ENCODE assay signal across 8 cellular contexts in the genomic region with DNA sequence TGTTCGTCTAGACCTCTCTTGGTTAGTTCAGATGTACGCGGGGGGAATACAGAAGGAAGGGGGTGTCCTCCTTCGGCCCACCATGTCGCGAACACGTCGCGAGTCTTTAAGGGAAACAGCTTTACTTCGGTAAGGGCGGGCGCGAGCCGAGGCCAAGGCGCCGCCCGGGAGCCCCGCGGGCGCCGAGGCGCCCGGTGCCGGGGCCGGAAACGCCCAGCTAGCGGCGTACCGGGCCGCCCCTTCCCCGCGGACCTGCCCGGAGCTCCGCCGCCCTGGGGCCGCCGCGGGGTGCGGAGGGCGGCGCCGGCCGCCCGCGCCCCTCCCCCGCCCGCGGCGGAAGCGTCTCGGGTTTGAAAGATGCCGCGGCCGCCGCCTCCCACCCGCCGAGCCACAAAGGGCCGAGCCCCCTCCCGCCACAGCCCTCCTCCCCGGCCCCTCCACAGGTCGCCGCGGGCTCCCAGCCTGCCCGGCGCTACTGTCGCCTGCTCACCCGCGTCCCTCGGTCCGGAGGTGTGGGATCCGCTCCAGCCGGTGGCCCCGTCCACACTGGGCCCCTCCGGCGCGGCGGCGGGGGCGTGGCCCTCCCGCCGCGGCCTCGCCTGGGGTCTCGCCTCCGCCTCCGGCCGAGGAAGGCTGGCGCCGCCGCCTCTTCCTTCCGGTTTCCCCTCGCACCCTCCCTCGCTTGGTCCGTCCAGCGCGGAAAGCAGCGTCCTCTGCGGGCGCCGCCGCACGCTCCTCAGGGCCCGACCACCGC. TPM values are rescaled to one million over a fixed set of nuclear protein-coding genes. Genes with fewer than 3 reads are reported as not detected.
DNase-seq lines count a peak whose midpoint lies in the region; ATAC-seq, FAIRE-seq and TF ChIP-seq lines count a peak whose summit lies in the region.

A gene (minus strand): TSS at position 715 of the 754 bp plus-strand sequence. CDS start 12,156 bp downstream, outside the sequence.

- H3K9me3 Mint-ChIP-seq in naive thymus-derived CD8-positive, alpha-beta T cell, result no peaks in the 10 kb centered on the region
- H3K9me3 Mint-ChIP-seq in stimulated activated naive B cell treated with anti-CD40 and anti-IgM and Interleukin-4, amounts not matched to agents 10 μg/mL and 1 μg/mL and 100 μg/mL, for 72 hours, result no peaks in the 10 kb centered on the region

- H4K20me1 ChIP-seq in fibroblast of lung (ENCODE audit: control insufficient read depth, extremely low read depth, insufficient read depth, low read length), result no peaks in the 10 kb centered on the region

- H3K4me1 Mint-ChIP-seq in naive thymus-derived CD8-positive, alpha-beta T cell, result peaks cover 23 to 63% (median 52%) of the 10 kb centered on the region in 4 donors
- H3K4me1 Mint-ChIP-seq in stimulated activated naive B cell treated with anti-CD40 and anti-IgM and Interleukin-4, amounts not matched to agents 10 μg/mL and 1 μg/mL and 100 μg/mL, for 72 hours, result peaks cover 25 to 48% of the 10 kb centered on the region in 2 donors

- H3K4me1 ChIP-seq in fibroblast of lung (ENCODE audit: control insufficient read depth, extremely low read depth, insufficient read depth, low read length), result peaks cover 7% of the 10 kb centered on the region

- no peak for TF ChIP-seq CTCF in fibroblast of lung (conservative IDR thresholded peaks at IDR 0.05 in 1 of 2, IDR thresholded peaks at IDR 0.05 in 1 of 2; ENCODE audit: low read depth in 1 of 2, low read length in 2 of 2)

- no peak for FAIRE-seq in RCC 7860 (lab: Jason Lieb, UNC)

- ATAC-seq in GM21360 (IDR thresholded peaks at IDR 0.05; ENCODE audit: unreplicated experiment), result peak; percentile 69
- ATAC-seq in naive thymus-derived CD8-positive, alpha-beta T cell, result peak; percentile 60 to 63
- ATAC-seq in stimulated activated naive B cell treated with anti-CD40 and anti-IgM and Interleukin-4, amounts not matched to agents 10 μg/mL and 1 μg/mL and 100 μg/mL, for 72 hours (replicated peaks), result peak; percentile 63 to 66

- H3K4me3 ChIP-seq in fibroblast of lung (replicated peaks in 1 of 4; ENCODE audit: control extremely low read depth in 1 of 4, insufficient read depth in 1 of 4, low read depth in 3 of 4, low read length in 4 of 4), result peak within 1 kb of the TSS; percentile 84 to 92 (median 88)

- H3K9me3 ChIP-seq in fibroblast of lung (ENCODE audit: control insufficient read depth, insufficient read depth, low read depth, low read length), result no peaks in the 10 kb centered on the region

- H3K27me3 Mint-ChIP-seq in naive thymus-derived CD8-positive, alpha-beta T cell, result no peaks in the 10 kb centered on the region
- no peaks in the 10 kb centered on the region for H3K27me3 Mint-ChIP-seq in stimulated activated naive B cell treated with anti-CD40 and anti-IgM and Interleukin-4, amounts not matched to agents 10 μg/mL and 1 μg/mL and 100 μg/mL, for 72 hours

- H3K9ac ChIP-seq in fibroblast of lung (ENCODE audit: insufficient read depth, low read length), result peak within 1 kb of the TSS; percentile 95

- H3K27ac ChIP-seq in fibroblast of lung (ENCODE audit: insufficient read depth, low read length), result peak within 1 kb of the TSS; percentile 91

- H3K27me3 ChIP-seq in fibroblast of lung (ENCODE audit: control insufficient read depth, insufficient read depth, low read length), result no peaks in the 10 kb centered on the region

- peak; percentile 86 for DNase-seq in D341Med (ENCODE audit: low spot score)
- peak; percentile 85 for DNase-seq in HT1080 (ENCODE audit: low read depth)
- DNase-seq in RCC 7860 (ENCODE audit: low spot score), result peak; percentile 76
- DNase-seq in activated T-helper 1 cell treated with Interleukin-2 at 50 U/mL for 16 hours (ENCODE audit: low read depth), result peak; percentile 41
- peak; percentile 83 to 84 for DNase-seq in fibroblast of lung (ENCODE audit: low read depth in 2 of 2)
- peak; percentile 55 to 83 (median 72) for DNase-seq in naive thymus-derived CD8-positive, alpha-beta T cell
- DNase-seq in stimulated activated naive B cell treated with anti-CD40 and anti-IgM and Interleukin-4, amounts not matched to agents 10 μg/mL and 1 μg/mL and 100 μg/mL, for 72 hours, result peak; percentile 79

- H2AFZ ChIP-seq in fibroblast of lung (ENCODE audit: low read length), result peak within 1 kb of the TSS; percentile 33

- H3K36me3 ChIP-seq in fibroblast of lung (ENCODE audit: control insufficient read depth, insufficient read depth, low read length), result no peaks in the 10 kb centered on the region

- H3K36me3 Mint-ChIP-seq in naive thymus-derived CD8-positive, alpha-beta T cell, result peaks cover 0 to 9% (median 0%) of the 10 kb centered on the region in 3 donors
- peaks cover 2 to 7% of the 10 kb centered on the region in 2 donors for H3K36me3 Mint-ChIP-seq in stimulated activated naive B cell treated with anti-CD40 and anti-IgM and Interleukin-4, amounts not matched to agents 10 μg/mL and 1 μg/mL and 100 μg/mL, for 72 hours

- peak within 1 kb of the TSS; percentile 98 to 100 (median 99) for H3K27ac Mint-ChIP-seq in naive thymus-derived CD8-positive, alpha-beta T cell
- peak within 1 kb of the TSS; percentile 99 for H3K27ac Mint-ChIP-seq in stimulated activated naive B cell treated with anti-CD40 and anti-IgM and Interleukin-4, amounts not matched to agents 10 μg/mL and 1 μg/mL and 100 μg/mL, for 72 hours

- H3K4me3 Mint-ChIP-seq in naive thymus-derived CD8-positive, alpha-beta T cell, result peak within 1 kb of the TSS; percentile 88 to 97 (median 96)
- peak within 1 kb of the TSS; percentile 94 to 95 for H3K4me3 Mint-ChIP-seq in stimulated activated naive B cell treated with anti-CD40 and anti-IgM and Interleukin-4, amounts not matched to agents 10 μg/mL and 1 μg/mL and 100 μg/mL, for 72 hours

- H3K4me2 ChIP-seq in fibroblast of lung (ENCODE audit: extremely low read depth, insufficient read depth, low read length), result peak within 1 kb of the TSS; percentile 87

- peaks cover 48% of the 10 kb centered on the region for H3K79me2 ChIP-seq in fibroblast of lung (ENCODE audit: control insufficient read depth, insufficient read depth, low read length)

- POLR2A ChIA-PET in naive thymus-derived CD8-positive, alpha-beta T cell (lab: Charles Lee), result interaction anchor here (0.6 to 5.0 kb wide), 18 partner anchors 8 to 401 kb away, joined by 3 to 50 read pairs (median 7); a partner anchor contains a TSS

RNA-seq across cellular contexts. Expression of the gene that starts here (rescaled TPM):
- 28.0 and 32.9 TPM in 2 replicates for total RNA-seq in HT1080 (2014; rRNA removed; shearing (Covaris generic))
- 26.0 and 33.6 TPM in 2 replicates for polyA plus RNA-seq in HT1080 (2015; cell fraction: cytosol; rRNA removed)
- 37.5 and 37.6 TPM in 2 replicates for polyA plus RNA-seq in HT1080 (2015; cell fraction: nucleus; rRNA removed)
- 29.2 and 35.7 TPM in 2 replicates for total RNA-seq in fibroblast of lung
- 22.3 and 26.7 TPM in 2 replicates for polyA plus RNA-seq in fibroblast of lung
- polyA plus RNA-seq in fibroblast of lung (2012), result 15.4 and 16.0 TPM in 2 replicates
- polyA minus RNA-seq in fibroblast of lung (ENCODE audit: low replicate concordance), result 3.7 and 7.6 TPM in 2 replicates
- total RNA-seq in naive thymus-derived CD8-positive, alpha-beta T cell, result 10 to 100 TPM; 58.5 to 64.6 TPM
- polyA plus RNA-seq in naive thymus-derived CD8-positive, alpha-beta T cell, result 10 to 100 TPM; 15.7 to 24.7 (median 16.2) TPM

Comparison
In these comparisons a context has a peak if more than half of its experiments do, and no peak if none do; other contexts are left out.
1. Peak in every context shown above with its lines: DNase-seq, ATAC-seq, H3K4me3 ChIP-seq and H3K27ac ChIP-seq.